ENCODE assay signal across 9 cellular contexts in genomic region chr14:75399819-75400678, GRCh38. TPM values are rescaled to one million over a fixed set of nuclear protein-coding genes. Genes with fewer than 3 reads are reported as not detected.
DNase-seq lines count a peak whose midpoint lies in the region; ATAC-seq, FAIRE-seq and TF ChIP-seq lines count a peak whose summit lies in the region.
"Had no signal": no experiment of that assay in that cellular context is flagged by ENCODE, and none has a peak within 500 bp of the region (broad histone marks: within the 10 kb centered on the region; RNA-seq: fewer than 3 reads in every experiment).

No MANE protein-coding gene starts in this region.

- no peaks in the 10 kb centered on the region for H3K79me1 ChIP-seq in mesendoderm (ENCODE audit: low read length)

- no peak overlapping the region for H3K23ac ChIP-seq in mesendoderm (ENCODE audit: low read length)

- H3K79me2 ChIP-seq in mesendoderm (ENCODE audit: control insufficient read depth, insufficient read depth, low read length) = no peaks in the 10 kb centered on the region

- no peak overlapping the region for H3K4me3 Mint-ChIP-seq in mesothelial cell of epicardium

- H3K9me3 ChIP-seq in aorta (ENCODE audit: control insufficient read depth, low read length) = no peaks in the 10 kb centered on the region

- peaks cover 3% of the 10 kb centered on the region for H3K27me3 Mint-ChIP-seq in mesothelial cell of epicardium (ENCODE audit: low read depth)

- H4K8ac ChIP-seq in mesendoderm (ENCODE audit: low read depth, low read length) = no peak overlapping the region

- peak; percentile 85 for FAIRE-seq in H54 (lab: Jason Lieb, UNC)

- intact Hi-C loops in aorta (cut with DNase I) = loop anchor here (2.0 kb wide), 2 partner anchors 27 to 37 kb away; no protein-coding TSS in a partner anchor

- H3K4ac ChIP-seq in mesendoderm (ENCODE audit: low read depth, low read length) = no peak overlapping the region

- no peak overlapping the region for H2AK5ac ChIP-seq in mesendoderm (ENCODE audit: low read length)

- H2BK120ac ChIP-seq in mesendoderm (ENCODE audit: low read depth, low read length) = no peak overlapping the region

- peak; percentile 45 for DNase-seq in H54 (ENCODE audit: insufficient read length, low spot score)
- peak; percentile 99 for DNase-seq in NCI-H345 (lab: John Stamatoyannopoulos, UW)
- peak; percentile 14 for DNase-seq in cerebellum (ENCODE audit: low spot score)
- peak; percentile 34 for DNase-seq in mesendoderm
- DNase-seq in aorta = peak; percentile 97
- DNase-seq in mesothelial cell of epicardium (ENCODE audit: low spot score in 2 of 2, unreplicated experiment in 2 of 2) = no peak

- H3K36me3 ChIP-seq in mesendoderm (ENCODE audit: control insufficient read depth, insufficient read depth, low read length) (no peaks in the 10 kb centered on the region), aorta (ENCODE audit: control insufficient read depth in 1 of 2, insufficient read depth in 2 of 2, low read length in 1 of 2) (no peaks in the 10 kb centered on the region)

- ATAC-seq in aorta (ENCODE audit: low FRiP score) (peak; percentile 90), HG02623 (IDR thresholded peaks at IDR 0.05; ENCODE audit: unreplicated experiment) (no peak), HG03139 (IDR thresholded peaks at IDR 0.05; ENCODE audit: unreplicated experiment) (no peak)

- H3K27ac Mint-ChIP-seq in mesothelial cell of epicardium = no peak overlapping the region
- H3K27ac Mint-ChIP-seq: IgD-negative memory B cell had no signal

- H3K56ac ChIP-seq in mesendoderm (ENCODE audit: low read length) = no peak overlapping the region

- H3K4me1 Mint-ChIP-seq in mesothelial cell of epicardium = peaks cover 30% of the 10 kb centered on the region
- H3K4me1 Mint-ChIP-seq: IgD-negative memory B cell had no signal

- H3K9me3 Mint-ChIP-seq in mesothelial cell of epicardium = peaks cover 15% of the 10 kb centered on the region

- no peak overlapping the region for H3K9ac ChIP-seq in mesendoderm (ENCODE audit: low read length)

- no peaks in the 10 kb centered on the region for H3K36me3 Mint-ChIP-seq in mesothelial cell of epicardium

- H3K18ac ChIP-seq in mesendoderm (ENCODE audit: low read length) = no peak overlapping the region

- no peaks in the 10 kb centered on the region for H3K4me1 ChIP-seq in mesendoderm (ENCODE audit: control insufficient read depth, low read depth, low read length)
- no peaks in the 10 kb centered on the region for H3K4me1 ChIP-seq in aorta (ENCODE audit: control insufficient read depth in 1 of 2, insufficient read depth in 2 of 2, low read length in 2 of 2)

- WGBS in mesendoderm (ENCODE audit: extremely low coverage, insufficient coverage, low lambda C conversion rate) = no CpG with 5 or more reads among the region's 8 CpGs
- WGBS in aorta, 2 donors = 10 to 12% methylated on average over 8 of the region's 8 CpGs

- no peak overlapping the region for H3K4me2 ChIP-seq in mesendoderm (ENCODE audit: low read length)

- H3K4me3 ChIP-seq in mesendoderm (ENCODE audit: low read length) (no peak overlapping the region), aorta (ENCODE audit: low read length in 2 of 2) (no peak overlapping the region)

- H3K27ac ChIP-seq in mesendoderm (ENCODE audit: low read depth, low read length) (no peak overlapping the region), aorta (ENCODE audit: low read depth in 1 of 2, low read length in 2 of 2) (peak overlapping the region in 1 of 2 donors; percentile 7)

- no peak for TF ChIP-seq POLR2A in H54 (IDR thresholded peaks at IDR 0.05; ENCODE audit: low read depth, low read length)

- no peak overlapping the region for H4K5ac ChIP-seq in mesendoderm (ENCODE audit: low read length)

- no peak overlapping the region for H2BK15ac ChIP-seq in mesendoderm (replicated peaks; ENCODE audit: low read depth)

- no peak overlapping the region for H2BK5ac ChIP-seq in mesendoderm (ENCODE audit: low read length)

- H3K27me3 ChIP-seq in mesendoderm (ENCODE audit: insufficient read depth, low read length, poor library complexity) (no peaks in the 10 kb centered on the region), aorta (ENCODE audit: control insufficient read depth in 1 of 2, insufficient read depth in 2 of 2, low read length in 1 of 2) (no peaks in the 10 kb centered on the region)

- TF ChIP-seq CTCF in mesothelial cell of epicardium (IDR thresholded peaks at IDR 0.05; ENCODE audit: unreplicated experiment) = no peak

RNA-seq across cellular contexts. Expression of gene JDP2, which starts 27.8 kb away (rescaled TPM):
- total RNA-seq in cerebellum (6.4 TPM), aorta (10 to 100 TPM; 48.3 to 50.2 TPM), mesothelial cell of epicardium (43.4 to 51.1 TPM (median 44.4 TPM) in 3 replicates)
- 27.4 TPM for polyA plus RNA-seq in mesendoderm (2013, experiment 1 of 2)
- polyA plus RNA-seq in mesendoderm (2013, experiment 2 of 2) = 28.8 TPM
- 10 to 100 TPM; 20.9 to 39.7 TPM for polyA plus RNA-seq in aorta

Comparison
In these comparisons a context has a peak if more than half of its experiments do, and no peak if none do; other contexts are left out.
1. DNase-seq: peak in H54 (single experiment), NCI-H345 (single experiment), cerebellum (single experiment), mesendoderm (single experiment) and aorta (2 of 2); none in mesothelial cell of epicardium (0 of 2).